8 cellular contexts compared by ENCODE assay signal in the genomic region with DNA sequence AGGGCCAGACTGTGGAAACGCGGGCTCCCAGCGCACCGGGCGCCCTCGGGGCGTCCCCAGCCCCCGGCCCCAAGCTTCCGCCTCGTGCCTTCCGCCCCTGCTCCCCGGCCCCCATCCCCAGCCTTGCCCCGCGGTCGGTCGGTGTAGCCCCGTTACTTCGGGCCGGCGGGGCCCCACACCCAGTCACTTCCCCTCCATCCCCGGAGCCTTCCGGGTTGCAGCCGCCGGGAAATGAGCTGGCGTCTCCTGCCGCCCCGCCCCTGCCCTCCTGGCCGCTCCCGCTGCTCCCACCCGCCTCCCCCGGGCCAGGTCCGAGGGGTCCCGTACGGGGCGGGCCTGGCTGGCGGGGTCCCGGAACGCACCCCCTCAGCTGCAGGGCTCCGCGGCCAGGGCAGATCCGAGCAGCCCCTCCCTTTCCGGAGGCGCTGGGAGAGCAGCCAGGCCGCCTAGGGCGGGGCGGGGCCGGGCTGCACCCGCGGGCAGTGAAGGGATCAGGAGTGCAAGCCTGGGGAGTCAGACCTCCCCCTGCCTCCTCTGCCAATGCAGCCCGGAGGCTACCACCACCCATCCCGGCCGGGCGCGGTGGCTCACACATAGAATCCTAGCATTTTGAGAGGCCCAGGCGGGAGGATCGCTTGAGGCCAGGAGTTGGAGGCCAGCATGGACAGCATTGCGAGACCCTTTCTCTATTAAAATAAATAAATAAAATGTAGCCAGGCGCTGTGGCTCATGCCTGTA. TPM values are rescaled to one million over a fixed set of nuclear protein-coding genes. Genes with fewer than 3 reads are reported as not detected.
DNase-seq lines count a peak whose midpoint lies in the region; ATAC-seq and TF ChIP-seq lines count a peak whose summit lies in the region.

No MANE protein-coding gene starts in this region.

- H3K27me3 ChIP-seq in endodermal cell (ENCODE audit: control insufficient read depth, insufficient read depth, low read length, poor library complexity, severe bottlenecking) (no peaks in the 10 kb centered on the region), mesendoderm (ENCODE audit: insufficient read depth, low read length, poor library complexity) (no peaks in the 10 kb centered on the region)

- no peak overlapping the region for H3K27ac Mint-ChIP-seq in endodermal cell

- peaks cover 10% of the 10 kb centered on the region for H3K36me3 ChIP-seq in endodermal cell (ENCODE audit: control insufficient read depth, insufficient read depth, low read length)
- no peaks in the 10 kb centered on the region for H3K36me3 ChIP-seq in mesendoderm (ENCODE audit: control insufficient read depth, insufficient read depth, low read length)

- no peaks in the 10 kb centered on the region for H3K9me3 ChIP-seq in endodermal cell (ENCODE audit: control insufficient read depth, low read length)

- H2BK15ac ChIP-seq in mesendoderm (replicated peaks; ENCODE audit: low read depth), result no peak overlapping the region

- peaks cover 14% of the 10 kb centered on the region for H3K36me3 Mint-ChIP-seq in endodermal cell (ENCODE audit: low read depth)

- ATAC-seq in HG02884 (IDR thresholded peaks at IDR 0.05; ENCODE audit: unreplicated experiment), result peak; percentile 37

- no peak for TF ChIP-seq CTCF in endodermal cell (conservative IDR thresholded peaks at IDR 0.05)

- peak overlapping the region; percentile 95 for H4K8ac ChIP-seq in mesendoderm (ENCODE audit: low read depth, low read length)

- H3K4ac ChIP-seq in mesendoderm (ENCODE audit: low read depth, low read length), result peak overlapping the region; percentile 84

- peaks cover 7% of the 10 kb centered on the region for H3K4me1 Mint-ChIP-seq in endodermal cell

- H3K4me2 ChIP-seq in mesendoderm (ENCODE audit: low read length), result peak overlapping the region; percentile 36

- H2BK5ac ChIP-seq in mesendoderm (ENCODE audit: low read length), result no peak overlapping the region

- no peak overlapping the region for H2BK120ac ChIP-seq in mesendoderm (ENCODE audit: low read depth, low read length)

- H3K27ac ChIP-seq in endodermal cell (ENCODE audit: low read depth, low read length) (no peak overlapping the region), mesendoderm (ENCODE audit: low read depth, low read length) (peak overlapping the region; percentile 53)

- peaks cover 3% of the 10 kb centered on the region for H3K79me2 ChIP-seq in mesendoderm (ENCODE audit: control insufficient read depth, insufficient read depth, low read length)

- DNase-seq in 8988T (peak; percentile 73), NCI-H748 (lab: John Stamatoyannopoulos, UW; ENCODE audit: unreplicated experiment) (peak; percentile 68), endodermal cell (peak; percentile 85), mesendoderm (peak; percentile 70)
- DNase-seq in activated CD8-positive, alpha-beta memory T cell treated with anti-CD3 and anti-CD28 coated beads for 24 hours, result peak; percentile 88
- DNase-seq in stimulated activated CD8-positive, alpha-beta memory T cell treated with anti-CD3 and anti-CD28 coated beads, Interleukin-4, amount 100 ng/mL, for 24 hours (ENCODE audit: low read depth), result peak; percentile 53

- TF ChIP-seq POLR2A in GM15510 (IDR thresholded peaks at IDR 0.05; ENCODE audit: borderline replicate concordance, extremely low read depth, insufficient read length), result peak; percentile 72

- peak overlapping the region; percentile 63 for H3K4me3 Mint-ChIP-seq in endodermal cell

- WGBS in endodermal cell (ENCODE audit: insufficient coverage in 1 of 2, insufficient read length in 1 of 2), 2 experiments, result 8 to 16% methylated on average over 20 to 58 of the region's 58 CpGs
- WGBS in mesendoderm (ENCODE audit: extremely low coverage, insufficient coverage, low lambda C conversion rate), result no CpG with 5 or more reads among the region's 58 CpGs

- H3K56ac ChIP-seq in mesendoderm (ENCODE audit: low read length), result peak overlapping the region; percentile 92

- H3K9ac ChIP-seq in endodermal cell (ENCODE audit: extremely low read depth, low read length, poor library complexity, severe bottlenecking) (no peak overlapping the region), mesendoderm (ENCODE audit: low read length) (peak overlapping the region; percentile 81)

- H3K23ac ChIP-seq in mesendoderm (ENCODE audit: low read length), result no peak overlapping the region

- no peak overlapping the region for H2AK5ac ChIP-seq in mesendoderm (ENCODE audit: low read length)

- H3K4me1 ChIP-seq in endodermal cell (ENCODE audit: control insufficient read depth, insufficient read depth, low read length) (no peaks in the 10 kb centered on the region), mesendoderm (ENCODE audit: control insufficient read depth, low read depth, low read length) (peaks cover 2% of the 10 kb centered on the region)

- no peak overlapping the region for H4K5ac ChIP-seq in mesendoderm (ENCODE audit: low read length)

- peaks cover 7% of the 10 kb centered on the region for H3K79me1 ChIP-seq in mesendoderm (ENCODE audit: low read length)

- no peaks in the 10 kb centered on the region for H3K9me3 Mint-ChIP-seq in endodermal cell

- peak overlapping the region; percentile 98 for H3K18ac ChIP-seq in mesendoderm (ENCODE audit: low read length)

- peak overlapping the region; percentile 79 for H3K4me3 ChIP-seq in endodermal cell (ENCODE audit: low read length)
- peak overlapping the region; percentile 67 for H3K4me3 ChIP-seq in mesendoderm (ENCODE audit: low read length)

- peaks cover 12% of the 10 kb centered on the region for H3K27me3 Mint-ChIP-seq in endodermal cell (ENCODE audit: insufficient read depth)

RNA-seq across cellular contexts. Expression of a gene that starts 0.7 kb away (rescaled TPM):
- 10 to 100 TPM; 53.3 to 73.9 TPM for total RNA-seq in endodermal cell
- 41.0 TPM for polyA plus RNA-seq in endodermal cell (2013, experiment 1 of 2)
- 48.7 TPM for polyA plus RNA-seq in endodermal cell (2013, experiment 2 of 2)
- polyA plus RNA-seq in mesendoderm (2013, experiment 1 of 2), result 49.0 TPM
- 46.9 TPM for polyA plus RNA-seq in mesendoderm (2013, experiment 2 of 2)

RNA-seq across cellular contexts. Expression of a gene that starts 33.2 kb away (rescaled TPM):
- total RNA-seq in endodermal cell, result 100 to 1,000 TPM; 147 to 165 TPM
- polyA plus RNA-seq in endodermal cell (2013, experiment 1 of 2), result 130 TPM
- 130 TPM for polyA plus RNA-seq in endodermal cell (2013, experiment 2 of 2)
- 160 TPM for polyA plus RNA-seq in mesendoderm (2013, experiment 1 of 2)
- polyA plus RNA-seq in mesendoderm (2013, experiment 2 of 2), result 164 TPM

RNA-seq across cellular contexts. Expression of a gene that starts 33.5 kb away (rescaled TPM):
- 100 to 1,000 TPM; 102 to 117 TPM for total RNA-seq in endodermal cell
- 89.0 TPM for polyA plus RNA-seq in endodermal cell (2013, experiment 1 of 2)
- 90.0 TPM for polyA plus RNA-seq in endodermal cell (2013, experiment 2 of 2)
- 150 TPM for polyA plus RNA-seq in mesendoderm (2013, experiment 1 of 2)
- 161 TPM for polyA plus RNA-seq in mesendoderm (2013, experiment 2 of 2)

RNA-seq across cellular contexts. Expression of a gene that starts 49.5 kb away (rescaled TPM):
- total RNA-seq in endodermal cell, result 100 to 1,000 TPM; 150 to 154 TPM
- polyA plus RNA-seq in endodermal cell (2013, experiment 1 of 2), result 131 TPM
- polyA plus RNA-seq in endodermal cell (2013, experiment 2 of 2), result 130 TPM
- 204 TPM for polyA plus RNA-seq in mesendoderm (2013, experiment 1 of 2)
- polyA plus RNA-seq in mesendoderm (2013, experiment 2 of 2), result 207 TPM
